Comparison of ENCODE assay signal across 8 cellular contexts in the genomic region with DNA sequence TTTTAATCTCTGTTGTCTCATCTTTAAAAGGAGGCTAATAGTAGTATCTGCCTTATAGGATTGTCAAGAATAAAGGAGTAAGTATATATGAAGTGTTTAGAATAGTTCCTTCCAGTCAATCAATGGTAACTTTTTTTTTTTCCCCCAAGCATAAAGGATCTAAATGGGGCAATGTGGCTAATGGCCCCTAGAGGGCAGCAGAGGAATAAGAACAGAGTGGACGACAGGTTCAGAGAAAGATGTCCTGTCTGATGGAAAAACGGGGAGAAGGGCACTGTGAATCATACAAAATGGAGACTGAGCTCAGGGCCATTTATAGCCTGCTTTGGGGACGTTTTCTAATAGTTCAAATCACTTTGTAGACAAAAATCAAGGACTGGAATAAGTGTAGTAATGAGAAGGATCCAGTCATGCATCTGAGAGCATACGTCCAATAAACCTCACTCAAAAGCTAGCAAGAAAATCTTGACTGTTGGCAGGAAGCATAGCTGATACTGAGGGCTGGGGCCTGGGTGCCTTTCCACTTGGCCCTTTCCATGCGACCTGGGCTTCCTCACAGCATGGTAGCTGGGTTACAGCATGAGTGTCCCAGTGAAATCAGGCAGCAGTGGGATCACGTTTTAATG. TPM values are rescaled to one million over a fixed set of nuclear protein-coding genes. Genes with fewer than 3 reads are reported as not detected.
A peak's percentile ranks its signal among the peaks of the same experiment; 100 is the strongest.
DNase-seq lines count a peak whose midpoint lies in the region; ATAC-seq, FAIRE-seq and TF ChIP-seq lines count a peak whose summit lies in the region.

No MANE protein-coding gene starts in this region.

- no peak overlapping the region for H3K23ac ChIP-seq in IMR-90 (ENCODE audit: low read depth, low read length)

- H4K5ac ChIP-seq in IMR-90 (ENCODE audit: low read depth, low read length) = no peak overlapping the region

- intact Hi-C loops in IMR-90 (cut with micrococcal nuclease) (loop anchor here (1.0 to 5.0 kb wide), 4 partner anchors 183 to 767 kb away; partner anchors contain the start of gene MDM2), natural killer cell (cut with micrococcal nuclease) (loop anchor here (1.0 to 5.0 kb wide), 4 partner anchors 77 to 277 kb away; no protein-coding TSS in a partner anchor)

- no peak overlapping the region for H3K4me3 Mint-ChIP-seq in natural killer cell

- H2BK20ac ChIP-seq in IMR-90 (ENCODE audit: low read depth, low read length) = no peak overlapping the region

- H3K9me1 ChIP-seq in IMR-90 (ENCODE audit: insufficient read depth, low read length) = no peaks in the 10 kb centered on the region

- no peaks in the 10 kb centered on the region for H3K9me3 ChIP-seq in IMR-90 (ENCODE audit: control insufficient read depth, insufficient read depth, low read length)
- H3K9me3 ChIP-seq in OCI-LY3 (ENCODE audit: insufficient read depth, low read length) = no peaks in the 10 kb centered on the region

- BruUV-seq in IMR-90 (replicated peaks; lab: Mats Ljungman, UMichigan) = no TSS peak

- H3K27me3 ChIP-seq in IMR-90 (ENCODE audit: control insufficient read depth, insufficient read depth, low read length) (no peaks in the 10 kb centered on the region; the same call in 1 of the 2 replicates), OCI-LY3 (ENCODE audit: low read depth, low read length) (no peaks in the 10 kb centered on the region)

- H3K4ac ChIP-seq in IMR-90 (ENCODE audit: low read depth, low read length) = no peak overlapping the region

- no peaks in the 10 kb centered on the region for H3K79me2 ChIP-seq in OCI-LY3 (ENCODE audit: low read length)

- no peak overlapping the region for H4K91ac ChIP-seq in IMR-90 (ENCODE audit: insufficient read depth, low read depth, low read length)

- dilution Hi-C loops in IMR-90 (cut with HindIII; ENCODE audit: low sequenced_read_pairs, unreplicated experiment) = no loop called here

- peak; percentile 79 for TF ChIP-seq RAD21 in IMR-90 (IDR thresholded peaks at IDR 0.05; ENCODE audit: low read length)

- H3K14ac ChIP-seq in IMR-90 (replicated peaks; ENCODE audit: low read depth, low read length) = no peak overlapping the region

- H3K4me2 ChIP-seq in IMR-90 (ENCODE audit: low read depth, low read length) (no peak overlapping the region), OCI-LY3 (ENCODE audit: low read length) (peak overlapping the region; percentile 63)

- no peaks in the 10 kb centered on the region for H3K4me1 ChIP-seq in IMR-90 (ENCODE audit: control insufficient read depth, insufficient read depth, low read length)
- peaks cover 24% of the 10 kb centered on the region for H3K4me1 ChIP-seq in OCI-LY3 (ENCODE audit: low read length)

- ATAC-seq in IMR-90 (ENCODE audit: low read depth) (peak; percentile 95), natural killer cell (peak; percentile 77 to 80 (median 78))

- WGBS in IMR-90 (ENCODE audit: extremely low coverage in 2 of 2, insufficient read length in 1 of 2), 2 experiments = 0% methylated on average over 1 of the region's 6 CpGs; no CpG with 5 or more reads in 1 of the 2 experiments

- no peak overlapping the region for H4K8ac ChIP-seq in IMR-90 (ENCODE audit: low read depth in 2 of 2, low read length in 2 of 2)

- H3K27me3 Mint-ChIP-seq in natural killer cell (ENCODE audit: low read depth in 2 of 2) = peaks cover 8 to 10% of the 10 kb centered on the region in 2 donors

- H3K36me3 Mint-ChIP-seq in natural killer cell = no peaks in the 10 kb centered on the region

- POLR2A ChIA-PET in IMR-90 (lab: Charles Lee; ENCODE audit: unreplicated experiment) = no interaction called here

- no peak overlapping the region for H3K9ac ChIP-seq in IMR-90 (ENCODE audit: low read depth, low read length)
- no peak overlapping the region for H3K9ac ChIP-seq in OCI-LY3 (ENCODE audit: low read length)

- H3K79me1 ChIP-seq in IMR-90 (ENCODE audit: low read depth in 1 of 2, low read length in 2 of 2) = no peaks in the 10 kb centered on the region

- H3K27ac ChIP-seq in IMR-90 (ENCODE audit: insufficient read depth, low read length) (no peak overlapping the region), OCI-LY3 (ENCODE audit: low read length) (no peak overlapping the region)

- H3K4me1 Mint-ChIP-seq in natural killer cell = peaks cover 31 to 41% of the 10 kb centered on the region in 2 donors

- peak; percentile 95 for FAIRE-seq in GM19239 (lab: Jason Lieb, UNC)

- H3K9me3 Mint-ChIP-seq in natural killer cell = no peaks in the 10 kb centered on the region

- no peak overlapping the region for H2BK120ac ChIP-seq in IMR-90 (ENCODE audit: low read depth, low read length)

- TF ChIP-seq CTCF in IMR-90 (conservative IDR thresholded peaks at IDR 0.05; ENCODE audit: low read depth, low read length) (peak; percentile 83), OCI-LY3 (IDR thresholded peaks at IDR 0.05; ENCODE audit: low read depth, low read length) (peak; percentile 90), epithelial cell of proximal tubule (conservative IDR thresholded peaks at IDR 0.05; ENCODE audit: low read depth, low read length) (peak; percentile 97), natural killer cell (IDR thresholded peaks at IDR 0.05) (peak; percentile 94)

- peak overlapping the region in 1 of 2 donors; percentile 40 for H3K27ac Mint-ChIP-seq in natural killer cell

- H2BK5ac ChIP-seq in IMR-90 (ENCODE audit: low read depth, low read length, poor library complexity, severe bottlenecking) = no peak overlapping the region

- TF ChIP-seq POLR2A in IMR-90 (IDR thresholded peaks at IDR 0.05; ENCODE audit: low read depth, low read length) = no peak

- H2AK5ac ChIP-seq in IMR-90 (ENCODE audit: low read depth, low read length) = no peak overlapping the region

- H2AFZ ChIP-seq in IMR-90 (replicated peaks; ENCODE audit: low read length, poor library complexity) = no peak overlapping the region
- H2AFZ ChIP-seq in OCI-LY3 (ENCODE audit: low read depth, low read length) = peak overlapping the region; percentile 78

- in situ Hi-C loops in IMR-90 (cut with MboI; ENCODE audit: low sequenced_read_pairs) = loop anchor here (10.0 kb wide), 1 partner anchor 284 kb away; no protein-coding TSS in a partner anchor

- H3K4me3 ChIP-seq in IMR-90 (ENCODE audit: insufficient read depth, low read depth, low read length) (no peak overlapping the region), OCI-LY3 (ENCODE audit: low read length) (peak overlapping the region; percentile 44), epithelial cell of proximal tubule (ENCODE audit: low read depth, low read length) (no peak overlapping the region)

- no peak overlapping the region for H2BK15ac ChIP-seq in IMR-90 (ENCODE audit: low read depth, low read length)

- H3K36me3 ChIP-seq in IMR-90 (ENCODE audit: control insufficient read depth, insufficient read depth, low read length) = no peaks in the 10 kb centered on the region
- H3K36me3 ChIP-seq in OCI-LY3 (replicated peaks; ENCODE audit: low read depth, low read length) = no peaks in the 10 kb centered on the region

- H3K18ac ChIP-seq in IMR-90 (ENCODE audit: low read depth, low read length) = no peak overlapping the region

- no peak overlapping the region for H3K56ac ChIP-seq in IMR-90 (ENCODE audit: extremely low read depth, insufficient read depth, low read length)

- H4K20me1 ChIP-seq in IMR-90 (ENCODE audit: insufficient read depth, low read length) (no peaks in the 10 kb centered on the region), OCI-LY3 (ENCODE audit: insufficient read depth, low read length) (no peaks in the 10 kb centered on the region)

- DNase-seq in AML-193 (lab: John Stamatoyannopoulos, UW) = peak; percentile 21 to 60
- peak; percentile 33 for DNase-seq in GM19239 (ENCODE audit: insufficient read length, low spot score)
- DNase-seq in IMR-90 = peak; percentile 73
- peak; percentile 44 for DNase-seq in activated T-cell treated with anti-CD3 and anti-CD28 coated beads for 1 hour (ENCODE audit: low read depth)
- peak; percentile 52 for DNase-seq in epithelial cell of proximal tubule (ENCODE audit: low read depth)
- peak; percentile 57 for DNase-seq in natural killer cell
- peak; percentile 4 to 76 (median 36) for DNase-seq in stimulated activated naive CD4-positive, alpha-beta T cell (lab: John Stamatoyannopoulos, UW)

- CTCF ChIA-PET in IMR-90 (lab: Yijun Ruan, JAX) = interaction anchor here (0.6 to 1.7 kb wide), 16 partner anchors 8 to 579 kb away, joined by 3 to 7 read pairs (median 3); no protein-coding TSS in a partner anchor

- no peak overlapping the region for H2AK9ac ChIP-seq in IMR-90 (replicated peaks; ENCODE audit: low read depth, low read length, poor library complexity)

TF ChIP-seq in IMR-90, 13 proteins besides CTCF, POLR2A, EP300 and RAD21:
- TF ChIP-seq SMC3 (IDR thresholded peaks at IDR 0.05; ENCODE audit: low read depth, low read length) (peak; percentile 53; the same call in 1 of the 2 replicates), RCOR1 (IDR thresholded peaks at IDR 0.05; ENCODE audit: insufficient replicate concordance, low read length) (no peak)

RNA-seq across cellular contexts. Expression of gene IFNG-AS1, which starts 51.3 kb away (rescaled TPM):
- total RNA-seq in IMR-90 (2012; rRNA removed) (not detected in 2 replicates), epithelial cell of proximal tubule (not detected in 2 replicates), natural killer cell (1 to 10 TPM; 1.4 to 2.4 (median 1.6) TPM)
- not detected in 2 replicates for polyA plus RNA-seq in IMR-90 (2012; rRNA removed)
- not detected in 2 replicates for polyA plus RNA-seq in IMR-90 (2012; cell fraction: cytosol; rRNA removed)
- polyA plus RNA-seq in IMR-90 (2012; cell fraction: nucleus; rRNA removed; ENCODE audit: low replicate concordance) = not detected in 2 replicates
